In genomic region chr12:121927798-121928197, GRCh38 we compare ENCODE assay signal across 1 cellular context.
TF ChIP-seq lines count a peak whose summit lies in the region.

No MANE protein-coding gene starts in this region.

TF ChIP-seq in HCT116, 20 proteins besides CTCF, POLR2A, EP300 and RAD21:
- TF ChIP-seq CEBPB (IDR thresholded peaks at IDR 0.05; ENCODE audit: low read depth) = no peak
- no peak for TF ChIP-seq MAX (IDR thresholded peaks at IDR 0.05)
- TF ChIP-seq, protein P1, sequence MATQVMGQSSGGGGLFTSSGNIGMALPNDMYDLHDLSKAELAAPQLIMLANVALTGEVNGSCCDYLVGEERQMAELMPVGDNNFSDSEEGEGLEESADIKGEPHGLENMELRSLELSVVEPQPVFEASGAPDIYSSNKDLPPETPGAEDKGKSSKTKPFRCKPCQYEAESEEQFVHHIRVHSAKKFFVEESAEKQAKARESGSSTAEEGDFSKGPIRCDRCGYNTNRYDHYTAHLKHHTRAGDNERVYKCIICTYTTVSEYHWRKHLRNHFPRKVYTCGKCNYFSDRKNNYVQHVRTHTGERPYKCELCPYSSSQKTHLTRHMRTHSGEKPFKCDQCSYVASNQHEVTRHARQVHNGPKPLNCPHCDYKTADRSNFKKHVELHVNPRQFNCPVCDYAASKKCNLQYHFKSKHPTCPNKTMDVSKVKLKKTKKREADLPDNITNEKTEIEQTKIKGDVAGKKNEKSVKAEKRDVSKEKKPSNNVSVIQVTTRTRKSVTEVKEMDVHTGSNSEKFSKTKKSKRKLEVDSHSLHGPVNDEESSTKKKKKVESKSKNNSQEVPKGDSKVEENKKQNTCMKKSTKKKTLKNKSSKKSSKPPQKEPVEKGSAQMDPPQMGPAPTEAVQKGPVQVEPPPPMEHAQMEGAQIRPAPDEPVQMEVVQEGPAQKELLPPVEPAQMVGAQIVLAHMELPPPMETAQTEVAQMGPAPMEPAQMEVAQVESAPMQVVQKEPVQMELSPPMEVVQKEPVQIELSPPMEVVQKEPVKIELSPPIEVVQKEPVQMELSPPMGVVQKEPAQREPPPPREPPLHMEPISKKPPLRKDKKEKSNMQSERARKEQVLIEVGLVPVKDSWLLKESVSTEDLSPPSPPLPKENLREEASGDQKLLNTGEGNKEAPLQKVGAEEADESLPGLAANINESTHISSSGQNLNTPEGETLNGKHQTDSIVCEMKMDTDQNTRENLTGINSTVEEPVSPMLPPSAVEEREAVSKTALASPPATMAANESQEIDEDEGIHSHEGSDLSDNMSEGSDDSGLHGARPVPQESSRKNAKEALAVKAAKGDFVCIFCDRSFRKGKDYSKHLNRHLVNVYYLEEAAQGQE (IDR thresholded peaks at IDR 0.05; ENCODE audit: low read depth) = no peak
- TF ChIP-seq CBX3 (IDR thresholded peaks at IDR 0.05; ENCODE audit: low read depth) = no peak
- no peak for TF ChIP-seq ATF3 (IDR thresholded peaks at IDR 0.05)
- no peak for TF ChIP-seq SRF (IDR thresholded peaks at IDR 0.05; ENCODE audit: low read depth)
- no peak for TF ChIP-seq ELF1 (IDR thresholded peaks at IDR 0.05; ENCODE audit: borderline replicate concordance, low read depth)
- TF ChIP-seq POLR2AphosphoS5 (IDR thresholded peaks at IDR 0.05; ENCODE audit: low read depth, low read length) = no peak
- no peak for TF ChIP-seq EGR1 (IDR thresholded peaks at IDR 0.05; ENCODE audit: low read depth)
- TF ChIP-seq JUND (IDR thresholded peaks at IDR 0.05) = no peak
- no peak for TF ChIP-seq SP1 (IDR thresholded peaks at IDR 0.05; ENCODE audit: low read depth)
- no peak for TF ChIP-seq YY1 (IDR thresholded peaks at IDR 0.05; ENCODE audit: extremely low read depth, insufficient replicate concordance, low read depth, low read length)
- TF ChIP-seq SIN3A (IDR thresholded peaks at IDR 0.05; ENCODE audit: low read depth) = no peak
- no peak for TF ChIP-seq ZNF274 (IDR thresholded peaks at IDR 0.05; ENCODE audit: low read depth, low read length)
- TF ChIP-seq EZH2 (IDR thresholded peaks at IDR 0.05) = no peak
- no peak for TF ChIP-seq FOSL1 (IDR thresholded peaks at IDR 0.05; ENCODE audit: low read depth)
- no peak for TF ChIP-seq ZFX (IDR thresholded peaks at IDR 0.05)
- no peak for TF ChIP-seq TCF7L2 (IDR thresholded peaks at IDR 0.05; ENCODE audit: borderline replicate concordance, extremely low read depth, insufficient read depth, insufficient read length)
- TF ChIP-seq EZH2phosphoT487 (IDR thresholded peaks at IDR 0.05; ENCODE audit: borderline replicate concordance) = no peak
- TF ChIP-seq, protein P2, sequence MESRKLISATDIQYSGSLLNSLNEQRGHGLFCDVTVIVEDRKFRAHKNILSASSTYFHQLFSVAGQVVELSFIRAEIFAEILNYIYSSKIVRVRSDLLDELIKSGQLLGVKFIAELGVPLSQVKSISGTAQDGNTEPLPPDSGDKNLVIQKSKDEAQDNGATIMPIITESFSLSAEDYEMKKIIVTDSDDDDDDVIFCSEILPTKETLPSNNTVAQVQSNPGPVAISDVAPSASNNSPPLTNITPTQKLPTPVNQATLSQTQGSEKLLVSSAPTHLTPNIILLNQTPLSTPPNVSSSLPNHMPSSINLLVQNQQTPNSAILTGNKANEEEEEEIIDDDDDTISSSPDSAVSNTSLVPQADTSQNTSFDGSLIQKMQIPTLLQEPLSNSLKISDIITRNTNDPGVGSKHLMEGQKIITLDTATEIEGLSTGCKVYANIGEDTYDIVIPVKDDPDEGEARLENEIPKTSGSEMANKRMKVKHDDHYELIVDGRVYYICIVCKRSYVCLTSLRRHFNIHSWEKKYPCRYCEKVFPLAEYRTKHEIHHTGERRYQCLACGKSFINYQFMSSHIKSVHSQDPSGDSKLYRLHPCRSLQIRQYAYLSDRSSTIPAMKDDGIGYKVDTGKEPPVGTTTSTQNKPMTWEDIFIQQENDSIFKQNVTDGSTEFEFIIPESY (IDR thresholded peaks at IDR 0.05; ENCODE audit: extremely low read depth, insufficient replicate concordance, low read length) = no peak
TF ChIP-seq in HCT116: peak in this region for 0.
